In the genomic region with DNA sequence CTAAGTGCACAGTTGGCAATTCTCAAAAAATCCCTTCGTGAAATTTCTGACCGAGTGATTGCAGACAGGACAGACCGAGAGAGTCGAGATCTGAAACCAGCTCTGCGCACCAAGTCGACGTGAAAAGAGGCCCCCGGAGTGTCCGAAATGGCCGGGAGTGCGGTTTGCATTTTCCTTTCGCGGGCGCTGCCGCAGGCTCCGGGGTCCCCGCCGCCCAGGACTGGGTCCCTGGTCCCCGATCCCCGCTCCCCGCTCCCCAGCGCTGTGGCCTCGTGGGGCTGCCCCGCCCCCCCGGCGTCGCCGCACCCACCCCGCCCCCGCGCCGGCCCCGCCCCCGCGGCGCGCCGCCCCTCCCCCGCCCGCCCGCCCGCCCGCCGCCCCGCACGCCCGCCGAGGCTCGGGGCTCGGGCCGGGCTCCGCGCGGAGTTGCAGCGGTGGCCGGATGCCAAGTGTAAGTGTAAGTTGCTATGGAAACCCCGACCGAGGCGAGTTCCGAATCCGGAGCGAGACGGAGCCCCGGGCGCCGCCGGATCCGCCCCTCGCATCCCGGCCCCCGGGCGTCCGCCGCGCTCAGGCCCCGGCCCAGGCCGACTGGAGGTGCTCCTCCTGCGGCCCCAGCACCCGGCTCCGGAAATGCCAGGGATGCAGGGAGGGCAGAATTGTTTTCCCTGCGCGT, we compare ENCODE assay signal across 8 cellular contexts. TPM values are rescaled to one million over a fixed set of nuclear protein-coding genes. Genes with fewer than 3 reads are reported as not detected.
DNase-seq lines count a peak whose midpoint lies in the region; ATAC-seq and TF ChIP-seq lines count a peak whose summit lies in the region.

No MANE protein-coding gene starts in this region.

- H3K4me1 Mint-ChIP-seq in CD8-positive, alpha-beta T cell (ENCODE audit: low read depth): peaks cover 40% of the 10 kb centered on the region
- H3K4me1 Mint-ChIP-seq in naive thymus-derived CD4-positive, alpha-beta T cell: peaks cover 17 to 43% (median 38%) of the 10 kb centered on the region in 7 donors

- ATAC-seq in CD8-positive, alpha-beta T cell: peak; percentile 26
- ATAC-seq in GM19397 (IDR thresholded peaks at IDR 0.05; ENCODE audit: unreplicated experiment) (peak; percentile 56), HG03442 (IDR thresholded peaks at IDR 0.05; ENCODE audit: unreplicated experiment) (peak; percentile 49), upper lobe of left lung (ENCODE audit: low FRiP score in 2 of 2) (peak; percentile 68 to 75)
- peak; percentile 59 for ATAC-seq in naive thymus-derived CD4-positive, alpha-beta T cell

- TF ChIP-seq CTCF in CD8-positive, alpha-beta T cell (IDR thresholded peaks at IDR 0.05): no peak
- no peak for TF ChIP-seq CTCF in fibroblast of pulmonary artery (IDR thresholded peaks at IDR 0.05; ENCODE audit: low read length, missing control alignments)
- no peak for TF ChIP-seq CTCF in upper lobe of left lung (IDR thresholded peaks at IDR 0.05)

- peaks cover 3% of the 10 kb centered on the region for H3K36me3 ChIP-seq in CD8-positive, alpha-beta T cell (ENCODE audit: insufficient read depth, low read length)
- H3K36me3 ChIP-seq in naive thymus-derived CD4-positive, alpha-beta T cell (ENCODE audit: control insufficient read depth in 2 of 3, insufficient read depth in 3 of 3, low read length in 3 of 3): peaks cover 0 to 5% (median 3%) of the 10 kb centered on the region in 3 experiments
- peaks cover 0 to 36% (median 17%) of the 10 kb centered on the region in 4 donors for H3K36me3 ChIP-seq in upper lobe of left lung

- H3K27me3 ChIP-seq in CD8-positive, alpha-beta T cell (ENCODE audit: insufficient read depth, low read length): peaks cover 21% of the 10 kb centered on the region
- H3K27me3 ChIP-seq in naive thymus-derived CD4-positive, alpha-beta T cell (ENCODE audit: control insufficient read depth in 2 of 2, insufficient read depth in 2 of 2, low read length in 2 of 2): peaks cover 0 to 5% of the 10 kb centered on the region in 2 donors
- peaks cover 0 to 3% (median 1%) of the 10 kb centered on the region in 4 donors for H3K27me3 ChIP-seq in upper lobe of left lung

- peaks cover 33% of the 10 kb centered on the region for H3K4me1 ChIP-seq in CD8-positive, alpha-beta T cell (ENCODE audit: insufficient read depth, low read length)
- H3K4me1 ChIP-seq in naive thymus-derived CD4-positive, alpha-beta T cell (ENCODE audit: control insufficient read depth in 2 of 2, insufficient read depth in 2 of 2, low read length in 2 of 2): peaks cover 6 to 17% of the 10 kb centered on the region in 2 donors
- peaks cover 23 to 36% (median 35%) of the 10 kb centered on the region in 4 donors for H3K4me1 ChIP-seq in upper lobe of left lung

- H3K4me3 Mint-ChIP-seq in CD8-positive, alpha-beta T cell: peak overlapping the region; percentile 80
- peak overlapping the region; percentile 80 to 94 (median 88) for H3K4me3 Mint-ChIP-seq in naive thymus-derived CD4-positive, alpha-beta T cell

- POLR2A ChIA-PET in CD8-positive, alpha-beta T cell (lab: Charles Lee): no interaction called here
- POLR2A ChIA-PET in naive thymus-derived CD4-positive, alpha-beta T cell (lab: Charles Lee): interaction anchor here (1.1 to 4.6 kb wide), 4 partner anchors 10 to 112 kb away, joined by 5 to 32 read pairs (median 18); a partner anchor contains a TSS

- CTCF ChIA-PET in CD8-positive, alpha-beta T cell (lab: Charles Lee): no interaction called here
- CTCF ChIA-PET in naive thymus-derived CD4-positive, alpha-beta T cell (lab: Charles Lee): interaction anchor here (0.6 to 1.2 kb wide), 2 partner anchors 97 to 162 kb away, joined by 4 read pairs; no protein-coding TSS in a partner anchor

- peak in 6 of 7 experiments; percentile 62 to 84 (median 78) for DNase-seq in CD8-positive, alpha-beta T cell
- DNase-seq in RKO (ENCODE audit: low spot score) (peak; percentile 84), activated gamma-delta T cell (lab: John Stamatoyannopoulos, UW) (peak; percentile 62), fibroblast of pulmonary artery (ENCODE audit: low read depth) (peak; percentile 74), upper lobe of left lung (peak; percentile 73 to 93)
- DNase-seq in naive thymus-derived CD4-positive, alpha-beta T cell: peak; percentile 64 to 85 (median 80)

- H3K27ac Mint-ChIP-seq in CD8-positive, alpha-beta T cell: peak overlapping the region; percentile 88
- H3K27ac Mint-ChIP-seq in naive thymus-derived CD4-positive, alpha-beta T cell: peak overlapping the region; percentile 73 to 95 (median 93)

- peaks cover 38% of the 10 kb centered on the region for H3K27me3 Mint-ChIP-seq in CD8-positive, alpha-beta T cell (ENCODE audit: low read depth)
- peaks cover 6 to 50% (median 36%) of the 10 kb centered on the region in 5 donors for H3K27me3 Mint-ChIP-seq in naive thymus-derived CD4-positive, alpha-beta T cell

- TF ChIP-seq POLR2A in upper lobe of left lung (IDR thresholded peaks at IDR 0.05): peak in 1 of 4 donors; percentile 19

- H3K27ac ChIP-seq in CD8-positive, alpha-beta T cell (ENCODE audit: low read depth, low read length): peak overlapping the region; percentile 46
- H3K27ac ChIP-seq in naive thymus-derived CD4-positive, alpha-beta T cell (ENCODE audit: low read depth, low read length): peak overlapping the region; percentile 72
- peak overlapping the region; percentile 37 to 84 (median 60) for H3K27ac ChIP-seq in upper lobe of left lung

- no peaks in the 10 kb centered on the region for H3K9me3 Mint-ChIP-seq in CD8-positive, alpha-beta T cell
- H3K9me3 Mint-ChIP-seq in naive thymus-derived CD4-positive, alpha-beta T cell: peaks cover 0 to 12% (median 0%) of the 10 kb centered on the region in 11 donors

- H3K4me3 ChIP-seq in CD8-positive, alpha-beta T cell (ENCODE audit: low read depth, low read length): peak overlapping the region; percentile 43
- H3K4me3 ChIP-seq in fibroblast of pulmonary artery (replicated peaks; ENCODE audit: low read depth, low read length): peak overlapping the region; percentile 56
- H3K4me3 ChIP-seq in naive thymus-derived CD4-positive, alpha-beta T cell (ENCODE audit: low read length): peak overlapping the region; percentile 44
- H3K4me3 ChIP-seq in upper lobe of left lung: peak overlapping the region; percentile 61 to 73 (median 68)

- no peak for TF ChIP-seq EP300 in upper lobe of left lung (IDR thresholded peaks at IDR 0.05)

- H3K36me3 Mint-ChIP-seq in CD8-positive, alpha-beta T cell: peaks cover 17% of the 10 kb centered on the region
- peaks cover 7 to 30% (median 9%) of the 10 kb centered on the region in 5 donors for H3K36me3 Mint-ChIP-seq in naive thymus-derived CD4-positive, alpha-beta T cell

- intact Hi-C loops in CD8-positive, alpha-beta T cell (cut with DNase I, micrococcal nuclease): loop anchor here in 1 of 2 experiments (1.0 to 5.0 kb wide), 3 partner anchors 8 to 1112 kb away; a partner anchor contains a TSS
- intact Hi-C loops in naive thymus-derived CD4-positive, alpha-beta T cell (cut with micrococcal nuclease): loop anchor here (1.0 to 10.0 kb wide), 4 partner anchors 8 to 389 kb away; a partner anchor contains a TSS

- H3K9me3 ChIP-seq in CD8-positive, alpha-beta T cell (ENCODE audit: low read length): no peaks in the 10 kb centered on the region
- no peaks in the 10 kb centered on the region for H3K9me3 ChIP-seq in naive thymus-derived CD4-positive, alpha-beta T cell (ENCODE audit: control insufficient read depth in 2 of 3, low read length in 3 of 3)
- no peaks in the 10 kb centered on the region for H3K9me3 ChIP-seq in upper lobe of left lung

- 0 to 1% methylated on average over 9 to 16 of the region's 82 CpGs for WGBS in upper lobe of left lung, 2 donors

RNA-seq across cellular contexts. Expression of a gene that starts 4.5 kb away (rescaled TPM):
- 10 to 100 TPM; 46.8 to 50.3 TPM for total RNA-seq in CD8-positive, alpha-beta T cell
- 10 to 100 TPM; 42.4 to 80.5 (median 55.3) TPM for total RNA-seq in naive thymus-derived CD4-positive, alpha-beta T cell
- polyA plus RNA-seq in naive thymus-derived CD4-positive, alpha-beta T cell: 10 to 100 TPM; 26.1 to 28.0 TPM
- 10 to 100 TPM; 13.0 to 73.3 (median 41.5) TPM for total RNA-seq in upper lobe of left lung

RNA-seq across cellular contexts. Expression of a gene that starts 9.2 kb away (rescaled TPM):
- 10 to 100 TPM; 19.2 to 22.1 TPM for total RNA-seq in CD8-positive, alpha-beta T cell
- total RNA-seq in naive thymus-derived CD4-positive, alpha-beta T cell: 10 to 100 TPM; 33.9 to 83.7 (median 51.2) TPM
- 10 to 100 TPM; 60.0 to 67.8 TPM for polyA plus RNA-seq in naive thymus-derived CD4-positive, alpha-beta T cell
- total RNA-seq in upper lobe of left lung: 100 to 1,000 TPM in 1 of 6 donors, 10 to 100 TPM in 5; 11.0 to 312 (median 39.6) TPM

RNA-seq across cellular contexts. Expression of a gene that starts 19.9 kb away (rescaled TPM):
- not detected for total RNA-seq in CD8-positive, alpha-beta T cell
- under 1 TPM in 2 of 5 experiments, not detected in 3; 0.46 to 0.93 TPM for total RNA-seq in naive thymus-derived CD4-positive, alpha-beta T cell
- polyA plus RNA-seq in naive thymus-derived CD4-positive, alpha-beta T cell: not detected
- total RNA-seq in upper lobe of left lung: 10 to 100 TPM in 2 of 6 donors, 1 to 10 TPM in 3, under 1 TPM in 1; 0.74 to 44.1 (median 8.7) TPM

Comparison
In these comparisons a context has a peak if more than half of its experiments do, and no peak if none do; other contexts are left out.
1. Peak in every context shown above with its lines: DNase-seq, ATAC-seq, H3K4me3 ChIP-seq and H3K27ac ChIP-seq.